Comparison of ENCODE assay signal across 1 cellular context in the genomic region with DNA sequence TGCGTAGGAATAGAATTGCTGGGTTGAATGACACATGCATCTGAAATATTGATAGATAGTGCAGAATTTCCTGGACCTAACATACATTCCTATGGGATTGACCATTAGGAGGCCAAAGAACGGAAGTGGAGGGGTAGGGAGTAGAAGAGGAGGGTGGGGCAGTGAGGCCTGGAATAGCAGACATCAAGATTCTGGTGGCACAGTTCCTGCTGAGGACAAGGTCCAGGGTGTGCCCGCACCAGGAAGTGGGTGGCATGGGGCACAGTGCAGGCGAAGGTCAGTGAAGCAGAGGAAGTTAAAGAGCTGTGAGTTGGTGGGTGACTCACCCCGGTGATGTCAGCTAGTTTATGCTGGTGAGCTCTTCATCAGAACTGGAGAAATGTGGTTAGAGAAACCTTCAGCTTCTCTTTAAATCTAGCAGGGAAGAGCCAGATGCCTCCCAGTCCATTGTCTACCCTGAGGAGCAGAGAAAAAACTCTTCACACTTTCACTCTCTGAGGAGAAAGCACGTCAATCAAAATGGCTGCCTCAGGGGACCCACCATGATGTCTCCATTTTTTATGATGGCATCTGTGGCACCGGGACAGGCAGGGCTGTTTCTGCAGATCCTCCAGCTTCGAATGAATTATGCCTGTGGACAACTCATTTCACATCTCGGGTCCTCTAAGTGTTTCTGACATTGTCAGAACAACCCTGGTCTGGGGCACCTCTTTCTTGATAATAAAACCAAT.
TF ChIP-seq lines count a peak whose summit lies in the region.

No MANE protein-coding gene starts in this region.

TF ChIP-seq in IMR-90, 13 proteins besides CTCF, POLR2A, EP300 and RAD21 (continued from another document):
- TF ChIP-seq, protein P1, sequence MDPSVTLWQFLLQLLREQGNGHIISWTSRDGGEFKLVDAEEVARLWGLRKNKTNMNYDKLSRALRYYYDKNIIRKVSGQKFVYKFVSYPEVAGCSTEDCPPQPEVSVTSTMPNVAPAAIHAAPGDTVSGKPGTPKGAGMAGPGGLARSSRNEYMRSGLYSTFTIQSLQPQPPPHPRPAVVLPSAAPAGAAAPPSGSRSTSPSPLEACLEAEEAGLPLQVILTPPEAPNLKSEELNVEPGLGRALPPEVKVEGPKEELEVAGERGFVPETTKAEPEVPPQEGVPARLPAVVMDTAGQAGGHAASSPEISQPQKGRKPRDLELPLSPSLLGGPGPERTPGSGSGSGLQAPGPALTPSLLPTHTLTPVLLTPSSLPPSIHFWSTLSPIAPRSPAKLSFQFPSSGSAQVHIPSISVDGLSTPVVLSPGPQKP (IDR thresholded peaks at IDR 0.05; ENCODE audit: borderline replicate concordance, low read depth, low read length), result no peak
- TF ChIP-seq SMC3 (IDR thresholded peaks at IDR 0.05; ENCODE audit: low read depth, low read length) (peak; percentile 17; the same call in 1 of the 2 replicates), CEBPB (IDR thresholded peaks at IDR 0.05; ENCODE audit: low read depth, low read length) (no peak), CHD1 (IDR thresholded peaks at IDR 0.05; ENCODE audit: low read depth, low read length) (no peak), BHLHE40 (IDR thresholded peaks at IDR 0.05; ENCODE audit: low read depth, low read length) (peak; percentile 57; the same call in 1 of the 2 replicates)
